In genomic region chr14:50943261-50943942, GRCh38 we compare ENCODE assay signal across 8 cellular contexts.
A peak's percentile ranks its signal among the peaks of the same experiment; 100 is the strongest.
DNase-seq lines count a peak whose midpoint lies in the region; ATAC-seq and TF ChIP-seq lines count a peak whose summit lies in the region.

No MANE protein-coding gene starts in this region.

- H3K4me1 Mint-ChIP-seq in nephron = peaks cover 16% of the 10 kb centered on the region

- peak overlapping the region; percentile 89 to 93 (median 93) for H3K4me3 Mint-ChIP-seq in nephron

- TF ChIP-seq CTCF in nephron (IDR thresholded peaks at IDR 0.05; ENCODE audit: unreplicated experiment in 3 of 3) = no peak

- H3K27me3 Mint-ChIP-seq in nephron (ENCODE audit: low read depth) = peaks cover 7% of the 10 kb centered on the region

- ATAC-seq in GM18511 (IDR thresholded peaks at IDR 0.05; ENCODE audit: unreplicated experiment) = no peak

- H3K9me3 Mint-ChIP-seq in nephron = peaks cover 3% of the 10 kb centered on the region

- H3K27ac Mint-ChIP-seq in nephron = peak overlapping the region in 1 of 3 experiments; percentile 70

- peaks cover 3% of the 10 kb centered on the region for H3K36me3 Mint-ChIP-seq in nephron (ENCODE audit: low read depth)

- DNase-seq in DMS 273 (lab: John Stamatoyannopoulos, UW; ENCODE audit: unreplicated experiment) (peak; percentile 62), DMS 273 treated with DMSO at 0.1 percent for 48 hours (lab: John Stamatoyannopoulos, UW) (no peak), SW 1271 (lab: John Stamatoyannopoulos, UW) (peak; percentile 36 to 82), fibroblast of gingiva (ENCODE audit: low read depth) (peak; percentile 55), hypothalamus (lab: John Stamatoyannopoulos, UW) (no peak)
- no peak for DNase-seq in stimulated activated CD8-positive, alpha-beta memory T cell treated with anti-CD3 and anti-CD28 coated beads, Interleukin-4, amount 100 ng/mL, for 48 hours

Comparison
In these comparisons a context has a peak if more than half of its experiments do, and no peak if none do; other contexts are left out.
1. DNase-seq: peak in DMS 273 (single experiment), SW 1271 (2 of 2) and fibroblast of gingiva (single experiment); none in DMS 273 treated with DMSO at 0.1 percent for 48 hours (single experiment), stimulated activated CD8-positive, alpha-beta memory T cell treated with anti-CD3 and anti-CD28 coated beads, Interleukin-4, amount 100 ng/mL, for 48 hours (single experiment) and hypothalamus (0 of 51).